ENCODE assay signal across 33 cellular contexts in the genomic region with DNA sequence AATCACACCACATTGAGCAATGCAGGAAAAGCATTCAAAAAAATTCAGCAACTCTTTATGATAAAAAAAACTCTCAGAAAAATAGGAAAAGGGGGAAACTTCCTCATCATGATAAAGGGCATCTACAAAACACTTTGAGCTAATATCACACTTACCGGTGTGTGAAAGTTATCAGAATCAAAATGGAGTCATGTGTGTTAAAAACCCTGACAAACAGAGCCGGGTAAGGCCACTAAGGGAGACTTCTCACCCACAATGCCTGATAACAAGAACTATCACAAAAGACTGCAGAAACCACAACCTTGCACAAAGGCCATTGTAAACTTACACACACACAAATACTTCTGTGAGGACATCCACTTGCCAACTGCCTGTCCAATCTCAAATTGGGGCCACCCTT.
"Had no signal": no experiment of that assay in that cellular context is flagged by ENCODE, and none has a peak within 500 bp of the region (broad histone marks: within the 10 kb centered on the region; RNA-seq: fewer than 3 reads in every experiment).

No MANE protein-coding gene starts in this region.

- DNase-seq: Karpas-422, Kasumi-1, MG63, MM.1S, MV-4-11, NCI-H1048, NCI-H1092, NCI-H1092 treated with DMSO at 0.1 percent for 48 hours, NCI-H1105, NCI-H1105 treated with DMSO at 0.1 percent for 48 hours, NCI-H1417, NCI-H1417 treated with DMSO at 0.1 percent for 48 hours, NCI-H1436, NCI-H1436 treated with DMSO at 0.1 percent for 48 hours, NCI-H146, NCI-H1694, NCI-H1694 treated with DMSO at 0.1 percent for 48 hours, NCI-H187, NCI-H187 treated with DMSO at 0.1 percent for 48 hours, NCI-H1930, NCI-H2029, NCI-H2029 treated with DMSO at 0.1 percent for 48 hours, NCI-H2081, NCI-H2081 treated with DMSO at 0.1 percent for 48 hours, NCI-H2107, NCI-H2171, NCI-H2171 treated with DMSO at 0.1 percent for 48 hours, NCI-H2227 treated with DMSO at 0.1 percent for 48 hours, NCI-H226, NCI-H345, NCI-H446, NCI-H446 treated with DMSO at 0.1 percent for 48 hours, NCI-H510A had no signal
